1 cellular context compared by ENCODE assay signal in genomic region chr14:24428628-24429394, GRCh38.
TF ChIP-seq lines count a peak whose summit lies in the region.

No MANE protein-coding gene starts in this region.

TF ChIP-seq in HepG2, 621 proteins besides CTCF, POLR2A, EP300 and RAD21 (continued from another document):
- TF ChIP-seq PTBP1 (IDR thresholded peaks at IDR 0.05; ENCODE audit: low read depth, low read length, poor library complexity, severe bottlenecking) (peak; percentile 22), MLXIP (CRISPR knock-in tag; IDR thresholded peaks at IDR 0.05; ENCODE audit: borderline replicate concordance) (no peak), KLF13 (CRISPR knock-in tag; IDR thresholded peaks at IDR 0.05) (0 out of 2 replicates have a peak, but pooled peaks have one; percentile 33), UBTF (CRISPR knock-in tag; IDR thresholded peaks at IDR 0.05) (no peak), CERS6 (CRISPR knock-in tag; IDR thresholded peaks at IDR 0.05) (no peak), ZNF780A (CRISPR knock-in tag; IDR thresholded peaks at IDR 0.05) (0 out of 2 replicates have a peak, but pooled peaks have one; percentile 21), ZNF446 (CRISPR knock-in tag; IDR thresholded peaks at IDR 0.05) (no peak), SMC3 (IDR thresholded peaks at IDR 0.05; ENCODE audit: low read length) (no peak), ESRRA (CRISPR knock-in tag; IDR thresholded peaks at IDR 0.05; ENCODE audit: low read depth) (no peak), HMGA1 (CRISPR knock-in tag; conservative IDR thresholded peaks at IDR 0.05) (no peak), ZNF124 (CRISPR knock-in tag; IDR thresholded peaks at IDR 0.05) (no peak), KAT8 (CRISPR knock-in tag; IDR thresholded peaks at IDR 0.05) (no peak), SKIL (CRISPR knock-in tag; IDR thresholded peaks at IDR 0.05; ENCODE audit: borderline replicate concordance) (peak; percentile 12; the same call in 1 of the 2 replicates), ZNF225 (CRISPR knock-in tag; IDR thresholded peaks at IDR 0.05) (0 out of 2 replicates have a peak, but pooled peaks have one; percentile 7), SAP130 (CRISPR knock-in tag; IDR thresholded peaks at IDR 0.05; ENCODE audit: low read depth) (no peak), HOXA9 (CRISPR knock-in tag; IDR thresholded peaks at IDR 0.05; ENCODE audit: borderline replicate concordance) (0 out of 2 replicates have a peak, but pooled peaks have one; percentile 45), ZNF567 (CRISPR knock-in tag; IDR thresholded peaks at IDR 0.05; ENCODE audit: borderline replicate concordance) (no peak), NPAS2 (CRISPR knock-in tag; IDR thresholded peaks at IDR 0.05; ENCODE audit: borderline replicate concordance) (no peak), ZNF770 (CRISPR knock-in tag; IDR thresholded peaks at IDR 0.05) (no peak), KLF15 (CRISPR knock-in tag; IDR thresholded peaks at IDR 0.05; ENCODE audit: borderline replicate concordance) (no peak), GFI1 (CRISPR knock-in tag; IDR thresholded peaks at IDR 0.05; ENCODE audit: borderline replicate concordance) (no peak), KDM5B (CRISPR knock-in tag; IDR thresholded peaks at IDR 0.05; ENCODE audit: borderline replicate concordance) (peak; percentile 11; the same call in 1 of the 2 replicates), NFIC (IDR thresholded peaks at IDR 0.05; ENCODE audit: low read length) (no peak), ZNF34 (CRISPR knock-in tag; IDR thresholded peaks at IDR 0.05; ENCODE audit: borderline replicate concordance) (peak; percentile 11; the same call in 1 of the 2 replicates)
